2 cellular contexts compared by ENCODE assay signal in genomic region chr2:141109633-141110032, GRCh38.
TF ChIP-seq lines count a peak whose summit lies in the region.

No MANE protein-coding gene starts in this region.

TF ChIP-seq in IMR-90, 13 proteins besides CTCF, POLR2A, EP300 and RAD21 (continued from another document):
- TF ChIP-seq RCOR1 (IDR thresholded peaks at IDR 0.05; ENCODE audit: insufficient replicate concordance, low read length), result no peak
- TF ChIP-seq FOS (IDR thresholded peaks at IDR 0.05; ENCODE audit: low read depth, low read length), result no peak
- TF ChIP-seq, protein P1, sequence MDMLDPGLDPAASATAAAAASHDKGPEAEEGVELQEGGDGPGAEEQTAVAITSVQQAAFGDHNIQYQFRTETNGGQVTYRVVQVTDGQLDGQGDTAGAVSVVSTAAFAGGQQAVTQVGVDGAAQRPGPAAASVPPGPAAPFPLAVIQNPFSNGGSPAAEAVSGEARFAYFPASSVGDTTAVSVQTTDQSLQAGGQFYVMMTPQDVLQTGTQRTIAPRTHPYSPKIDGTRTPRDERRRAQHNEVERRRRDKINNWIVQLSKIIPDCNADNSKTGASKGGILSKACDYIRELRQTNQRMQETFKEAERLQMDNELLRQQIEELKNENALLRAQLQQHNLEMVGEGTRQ (IDR thresholded peaks at IDR 0.05; ENCODE audit: low read depth, low read length), result no peak
- TF ChIP-seq BHLHE40 (IDR thresholded peaks at IDR 0.05; ENCODE audit: low read depth, low read length), result no peak
- TF ChIP-seq SMC3 (IDR thresholded peaks at IDR 0.05; ENCODE audit: low read depth, low read length), result no peak

TF ChIP-seq in liver, 16 proteins besides CTCF, POLR2A, EP300 and RAD21 (continued from another document):
- no peak for TF ChIP-seq ATF3 (IDR thresholded peaks at IDR 0.05)
- TF ChIP-seq ZBTB33 (IDR thresholded peaks at IDR 0.05), result no peak
- no peak for TF ChIP-seq RXRA (IDR thresholded peaks at IDR 0.05)
- no peak for TF ChIP-seq EGR1 (IDR thresholded peaks at IDR 0.05; ENCODE audit: low read depth in 2 of 2)
- TF ChIP-seq TAF1 (conservative IDR thresholded peaks at IDR 0.05), result no peak
- TF ChIP-seq YY1 (IDR thresholded peaks at IDR 0.05), result no peak
- no peak for TF ChIP-seq FOXA1 (IDR thresholded peaks at IDR 0.05)
- no peak for TF ChIP-seq NR2F2 (IDR thresholded peaks at IDR 0.05)
- TF ChIP-seq HNF4A (conservative IDR thresholded peaks at IDR 0.05), result no peak
